ENCODE assay signal across 10 cellular contexts in genomic region chr2:25453199-25453903, GRCh38.
A peak's percentile ranks its signal among the peaks of the same experiment; 100 is the strongest.
DNase-seq lines count a peak whose midpoint lies in the region; ATAC-seq and TF ChIP-seq lines count a peak whose summit lies in the region.
"Had no signal": no experiment of that assay in that cellular context is flagged by ENCODE, and none has a peak within 500 bp of the region (broad histone marks: within the 10 kb centered on the region; RNA-seq: fewer than 3 reads in every experiment).

No MANE protein-coding gene starts in this region.

- H3K4me3 ChIP-seq in lower lobe of right lung, result no peak overlapping the region
- H3K4me3 ChIP-seq: uterus had no signal

- H3K27me3 ChIP-seq in lower lobe of right lung (ENCODE audit: low read depth), result no peaks in the 10 kb centered on the region
- H3K27me3 ChIP-seq: uterus had no signal

- no peaks in the 10 kb centered on the region for H3K9me3 ChIP-seq in lower lobe of right lung
- H3K9me3 ChIP-seq: SK-N-SH, uterus had no signal

- H3K36me3 ChIP-seq in lower lobe of right lung, result peaks cover 15% of the 10 kb centered on the region
- H3K36me3 ChIP-seq: uterus had no signal

- CTCF ChIA-PET in activated CD8-positive, alpha-beta T cell treated with anti-CD3 and anti-CD28 coated beads for 36 hours (lab: Charles Lee), result interaction anchor here (1.0 to 1.9 kb wide), 5 partner anchors 15 to 138 kb away, joined by 3 to 5 read pairs (median 4); no protein-coding TSS in a partner anchor
- CTCF ChIA-PET in Calu3 (lab: Charles Lee), result interaction anchor here (0.7 kb wide), 1 partner anchor 94 kb away, joined by 3 read pairs; no protein-coding TSS in a partner anchor

- H3K4me1 Mint-ChIP-seq in activated CD8-positive, alpha-beta T cell treated with anti-CD3 and anti-CD28 coated beads for 36 hours (ENCODE audit: low read depth), result peaks cover 33% of the 10 kb centered on the region
- H3K4me1 Mint-ChIP-seq in Calu3 (ENCODE audit: low read depth, unreplicated experiment), result no peaks in the 10 kb centered on the region
- H3K4me1 Mint-ChIP-seq: neural crest cell had no signal

- ATAC-seq in GM19025 (IDR thresholded peaks at IDR 0.05; ENCODE audit: low read depth, unreplicated experiment), result peak; percentile 80
- ATAC-seq in HG02798 (IDR thresholded peaks at IDR 0.05; ENCODE audit: poor library complexity, unreplicated experiment), result peak; percentile 86
- peak; percentile 96 for ATAC-seq in activated CD8-positive, alpha-beta T cell treated with anti-CD3 and anti-CD28 coated beads for 36 hours
- no peak for ATAC-seq in lower lobe of right lung

- BruUV-seq in Calu3 (replicated peaks; lab: Mats Ljungman, UMichigan), result no TSS peak

- H3K4me1 ChIP-seq in lower lobe of right lung, result no peaks in the 10 kb centered on the region
- H3K4me1 ChIP-seq: uterus had no signal

- intact Hi-C loops in activated CD8-positive, alpha-beta T cell treated with anti-CD3 and anti-CD28 coated beads for 36 hours (cut with micrococcal nuclease), result no loop called here
- intact Hi-C loops in Calu3 (cut with micrococcal nuclease; ENCODE audit: unreplicated experiment) (no loop called here), lower lobe of right lung (cut with DNase I) (no loop called here)

- H3K27ac Mint-ChIP-seq in activated CD8-positive, alpha-beta T cell treated with anti-CD3 and anti-CD28 coated beads for 36 hours, result peak overlapping the region; percentile 92
- no peak overlapping the region for H3K27ac Mint-ChIP-seq in Calu3 (ENCODE audit: unreplicated experiment)

- peaks cover 9% of the 10 kb centered on the region for H3K36me3 Mint-ChIP-seq in activated CD8-positive, alpha-beta T cell treated with anti-CD3 and anti-CD28 coated beads for 36 hours (ENCODE audit: low read depth)
- no peaks in the 10 kb centered on the region for H3K36me3 Mint-ChIP-seq in Calu3 (ENCODE audit: insufficient read depth, unreplicated experiment)

- POLR2A ChIA-PET in activated CD8-positive, alpha-beta T cell treated with anti-CD3 and anti-CD28 coated beads for 36 hours (lab: Charles Lee), result interaction anchor here (0.6 to 2.6 kb wide), 12 partner anchors 11 to 140 kb away, joined by 3 to 12 read pairs (median 3); no protein-coding TSS in a partner anchor

- TF ChIP-seq CTCF in activated CD8-positive, alpha-beta T cell treated with anti-CD3 and anti-CD28 coated beads for 36 hours (IDR thresholded peaks at IDR 0.05), result no peak
- TF ChIP-seq CTCF in Calu3 (IDR thresholded peaks at IDR 0.05; ENCODE audit: unreplicated experiment), result no peak
- TF ChIP-seq CTCF in lower lobe of right lung (IDR thresholded peaks at IDR 0.05), result no peak

- H3K9me3 Mint-ChIP-seq in activated CD8-positive, alpha-beta T cell treated with anti-CD3 and anti-CD28 coated beads for 36 hours, result no peaks in the 10 kb centered on the region
- H3K9me3 Mint-ChIP-seq in Calu3 (ENCODE audit: low read depth, unreplicated experiment), result no peaks in the 10 kb centered on the region
- H3K9me3 Mint-ChIP-seq: neural crest cell had no signal

- H3K27me3 Mint-ChIP-seq in activated CD8-positive, alpha-beta T cell treated with anti-CD3 and anti-CD28 coated beads for 36 hours, result no peaks in the 10 kb centered on the region
- no peaks in the 10 kb centered on the region for H3K27me3 Mint-ChIP-seq in Calu3 (ENCODE audit: unreplicated experiment)

- H3K27ac ChIP-seq in lower lobe of right lung, result no peak overlapping the region
- H3K27ac ChIP-seq: uterus had no signal

- peak overlapping the region; percentile 32 for H3K4me3 Mint-ChIP-seq in activated CD8-positive, alpha-beta T cell treated with anti-CD3 and anti-CD28 coated beads for 36 hours
- H3K4me3 Mint-ChIP-seq in Calu3 (ENCODE audit: low read depth, unreplicated experiment), result no peak overlapping the region
- H3K4me3 Mint-ChIP-seq: neural crest cell had no signal

- peak; percentile 59 for DNase-seq in activated CD8-positive, alpha-beta T cell treated with anti-CD3 and anti-CD28 coated beads for 36 hours
- DNase-seq in stimulated activated CD4-positive, alpha-beta T cell treated with anti-CD3 and anti-CD28 coated beads, Interleukin-4, amount 100 ng/mL, for 1 hour, result peak; percentile 14
- no peak for DNase-seq in Calu3
- no peak for DNase-seq in lower lobe of right lung
- DNase-seq in T-helper 9 cell, result no peak
- DNase-seq: SK-N-SH, uterus had no signal

Comparison
In these comparisons a context has a peak if more than half of its experiments do, and no peak if none do; other contexts are left out.
1. ATAC-seq: peak in GM19025 (single experiment), HG02798 (single experiment) and activated CD8-positive, alpha-beta T cell treated with anti-CD3 and anti-CD28 coated beads for 36 hours (single experiment); none in lower lobe of right lung (0 of 2).
2. DNase-seq: peak in activated CD8-positive, alpha-beta T cell treated with anti-CD3 and anti-CD28 coated beads for 36 hours (single experiment) and stimulated activated CD4-positive, alpha-beta T cell treated with anti-CD3 and anti-CD28 coated beads, Interleukin-4, amount 100 ng/mL, for 1 hour (single experiment); none in Calu3 (single experiment), lower lobe of right lung (single experiment) and T-helper 9 cell (single experiment).